1 cellular context compared by ENCODE assay signal in genomic region chr7:135509839-135510602, GRCh38.
TF ChIP-seq lines count a peak whose summit lies in the region.

A gene with protein sequence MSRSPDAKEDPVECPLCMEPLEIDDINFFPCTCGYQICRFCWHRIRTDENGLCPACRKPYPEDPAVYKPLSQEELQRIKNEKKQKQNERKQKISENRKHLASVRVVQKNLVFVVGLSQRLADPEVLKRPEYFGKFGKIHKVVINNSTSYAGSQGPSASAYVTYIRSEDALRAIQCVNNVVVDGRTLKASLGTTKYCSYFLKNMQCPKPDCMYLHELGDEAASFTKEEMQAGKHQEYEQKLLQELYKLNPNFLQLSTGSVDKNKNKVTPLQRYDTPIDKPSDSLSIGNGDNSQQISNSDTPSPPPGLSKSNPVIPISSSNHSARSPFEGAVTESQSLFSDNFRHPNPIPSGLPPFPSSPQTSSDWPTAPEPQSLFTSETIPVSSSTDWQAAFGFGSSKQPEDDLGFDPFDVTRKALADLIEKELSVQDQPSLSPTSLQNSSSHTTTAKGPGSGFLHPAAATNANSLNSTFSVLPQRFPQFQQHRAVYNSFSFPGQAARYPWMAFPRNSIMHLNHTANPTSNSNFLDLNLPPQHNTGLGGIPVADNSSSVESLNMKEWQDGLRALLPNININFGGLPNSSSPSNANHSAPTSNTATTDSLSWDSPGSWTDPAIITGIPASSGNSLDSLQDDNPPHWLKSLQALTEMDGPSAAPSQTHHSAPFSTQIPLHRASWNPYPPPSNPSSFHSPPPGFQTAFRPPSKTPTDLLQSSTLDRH (minus strand): TSS chr7:135510102. CDS start chr7:135438331, 71,771 bp downstream.

TF ChIP-seq in HepG2, 621 proteins besides CTCF, POLR2A, EP300 and RAD21 (continued from another document and continues in another):
- TF ChIP-seq AHDC1 (CRISPR knock-in tag; IDR thresholded peaks at IDR 0.05; ENCODE audit: borderline replicate concordance) (no peak), STAT5B (CRISPR knock-in tag; IDR thresholded peaks at IDR 0.05) (no peak), ZNF605 (CRISPR knock-in tag; IDR thresholded peaks at IDR 0.05) (peak; percentile 36; the same call in 1 of the 2 replicates), ZNF746 (CRISPR knock-in tag; IDR thresholded peaks at IDR 0.05) (no peak), AKAP8 (CRISPR knock-in tag; IDR thresholded peaks at IDR 0.05) (no peak), ZNF44 (CRISPR knock-in tag; IDR thresholded peaks at IDR 0.05) (no peak), ZNF784 (CRISPR knock-in tag; IDR thresholded peaks at IDR 0.05; ENCODE audit: borderline replicate concordance) (no peak), ZNF609 (CRISPR knock-in tag; IDR thresholded peaks at IDR 0.05; ENCODE audit: borderline replicate concordance) (peak; percentile 33), ELK4 (CRISPR knock-in tag; IDR thresholded peaks at IDR 0.05; ENCODE audit: borderline replicate concordance) (no peak), BCL6 (CRISPR knock-in tag; IDR thresholded peaks at IDR 0.05) (no peak; the same call in 1 of the 2 replicates), PPARG (CRISPR knock-in tag; conservative IDR thresholded peaks at IDR 0.05) (0 out of 2 replicates have a peak, but pooled peaks have one; percentile 8), ZSCAN30 (CRISPR knock-in tag; IDR thresholded peaks at IDR 0.05) (no peak), THAP9 (CRISPR knock-in tag; IDR thresholded peaks at IDR 0.05; ENCODE audit: borderline replicate concordance) (peak; percentile 61; the same call in 1 of the 2 replicates), REPIN1 (CRISPR knock-in tag; IDR thresholded peaks at IDR 0.05; ENCODE audit: borderline replicate concordance, low read depth) (peak; percentile 72; the same call in 1 of the 2 replicates), ZNF326 (CRISPR knock-in tag; IDR thresholded peaks at IDR 0.05; ENCODE audit: borderline replicate concordance) (no peak), ZBTB49 (CRISPR knock-in tag; IDR thresholded peaks at IDR 0.05; ENCODE audit: borderline replicate concordance) (no peak), ASH2L (IDR thresholded peaks at IDR 0.05; ENCODE audit: insufficient read length, low read depth, low read length) (peak; percentile 80), KAT8 (CRISPR knock-in tag; IDR thresholded peaks at IDR 0.05) (peak; percentile 66; the same call in 1 of the 2 replicates), HIC2 (CRISPR knock-in tag; IDR thresholded peaks at IDR 0.05; ENCODE audit: low read depth) (no peak), CEBPG (CRISPR knock-in tag; IDR thresholded peaks at IDR 0.05) (no peak), GTF3A (CRISPR knock-in tag; conservative IDR thresholded peaks at IDR 0.05) (no peak), ZEB1 (IDR thresholded peaks at IDR 0.05; ENCODE audit: insufficient replicate concordance, low read depth) (no peak)
- TF ChIP-seq, protein P1, sequence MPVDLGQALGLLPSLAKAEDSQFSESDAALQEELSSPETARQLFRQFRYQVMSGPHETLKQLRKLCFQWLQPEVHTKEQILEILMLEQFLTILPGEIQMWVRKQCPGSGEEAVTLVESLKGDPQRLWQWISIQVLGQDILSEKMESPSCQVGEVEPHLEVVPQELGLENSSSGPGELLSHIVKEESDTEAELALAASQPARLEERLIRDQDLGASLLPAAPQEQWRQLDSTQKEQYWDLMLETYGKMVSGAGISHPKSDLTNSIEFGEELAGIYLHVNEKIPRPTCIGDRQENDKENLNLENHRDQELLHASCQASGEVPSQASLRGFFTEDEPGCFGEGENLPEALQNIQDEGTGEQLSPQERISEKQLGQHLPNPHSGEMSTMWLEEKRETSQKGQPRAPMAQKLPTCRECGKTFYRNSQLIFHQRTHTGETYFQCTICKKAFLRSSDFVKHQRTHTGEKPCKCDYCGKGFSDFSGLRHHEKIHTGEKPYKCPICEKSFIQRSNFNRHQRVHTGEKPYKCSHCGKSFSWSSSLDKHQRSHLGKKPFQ (CRISPR knock-in tag; IDR thresholded peaks at IDR 0.05; ENCODE audit: insufficient replicate concordance) = no peak
- TF ChIP-seq, protein P2, sequence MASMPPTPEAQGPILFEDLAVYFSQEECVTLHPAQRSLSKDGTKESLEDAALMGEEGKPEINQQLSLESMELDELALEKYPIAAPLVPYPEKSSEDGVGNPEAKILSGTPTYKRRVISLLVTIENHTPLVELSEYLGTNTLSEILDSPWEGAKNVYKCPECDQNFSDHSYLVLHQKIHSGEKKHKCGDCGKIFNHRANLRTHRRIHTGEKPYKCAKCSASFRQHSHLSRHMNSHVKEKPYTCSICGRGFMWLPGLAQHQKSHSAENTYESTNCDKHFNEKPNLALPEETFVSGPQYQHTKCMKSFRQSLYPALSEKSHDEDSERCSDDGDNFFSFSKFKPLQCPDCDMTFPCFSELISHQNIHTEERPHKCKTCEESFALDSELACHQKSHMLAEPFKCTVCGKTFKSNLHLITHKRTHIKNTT (CRISPR knock-in tag; IDR thresholded peaks at IDR 0.05) = no peak
